In the genomic region with DNA sequence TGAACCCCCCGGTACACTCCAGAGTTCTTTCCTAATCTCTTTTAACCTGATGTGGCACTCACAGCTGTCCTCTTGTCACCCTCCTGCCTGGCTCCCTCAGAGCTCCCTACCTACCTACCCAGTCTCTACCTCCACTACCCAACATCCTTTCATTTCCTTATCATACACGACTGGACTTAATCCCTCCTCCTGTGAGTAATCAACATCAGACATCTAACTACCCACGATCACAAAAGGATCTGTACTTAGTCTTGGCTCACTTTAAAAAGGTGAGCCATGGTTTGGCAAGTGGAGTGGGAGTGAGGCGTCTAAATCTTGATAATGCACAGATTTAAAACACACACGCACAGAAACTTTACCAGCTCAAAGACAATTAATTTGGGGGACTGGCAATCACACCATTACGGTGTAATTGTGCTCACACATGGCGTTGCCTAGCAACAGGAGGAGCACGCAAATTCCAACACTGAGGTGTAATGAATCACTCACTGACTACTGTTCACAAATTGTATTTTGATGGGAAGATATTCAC, we compare ENCODE assay signal across 14 cellular contexts.
DNase-seq lines count a peak whose midpoint lies in the region; ATAC-seq and TF ChIP-seq lines count a peak whose summit lies in the region.
"Had no signal": no experiment of that assay in that cellular context is flagged by ENCODE, and none has a peak within 500 bp of the region (broad histone marks: within the 10 kb centered on the region; RNA-seq: fewer than 3 reads in every experiment).

No MANE protein-coding gene starts in this region.

- no peak overlapping the region for H3K4me3 ChIP-seq in OCI-LY7 (ENCODE audit: low read depth, low read length, poor library complexity, severe bottlenecking)
- H3K4me3 ChIP-seq: HAP-1, skin epidermis had no signal

- no peaks in the 10 kb centered on the region for H4K20me1 ChIP-seq in OCI-LY7 (ENCODE audit: insufficient read depth, low read length)

- H3K9me3 Mint-ChIP-seq in activated naive CD8-positive, alpha-beta T cell treated with anti-CD3 and anti-CD28 coated beads, Interleukin-2, amount 50 U/mL, for 24 hours: no peaks in the 10 kb centered on the region
- H3K9me3 Mint-ChIP-seq in activated naive CD8-positive, alpha-beta T cell treated with anti-CD3 and anti-CD28 coated beads for 36 hours: no peaks in the 10 kb centered on the region
- no peaks in the 10 kb centered on the region for H3K9me3 Mint-ChIP-seq in stimulated activated naive CD8-positive, alpha-beta T cell treated with anti-CD3 and anti-CD28 coated beads, Interleukin-15, amount 100 ng/mL, for 72 hours
- H3K9me3 Mint-ChIP-seq: central memory CD8-positive, alpha-beta T cell had no signal

- no peaks in the 10 kb centered on the region for H3K9me2 ChIP-seq in OCI-LY7 (ENCODE audit: insufficient read depth, low read length)

- no peak for TF ChIP-seq CTCF in OCI-LY7 (conservative IDR thresholded peaks at IDR 0.05; ENCODE audit: low read length)

- DNase-seq in activated naive CD8-positive, alpha-beta T cell treated with anti-CD3 and anti-CD28 coated beads, Interleukin-2, amount 50 U/mL, for 24 hours: no peak
- no peak for DNase-seq in activated naive CD8-positive, alpha-beta T cell treated with anti-CD3 and anti-CD28 coated beads for 36 hours
- DNase-seq in SW480 (ENCODE audit: low spot score) (peak; percentile 74), head of caudate nucleus (peak in 35 of 42 donors; percentile 15 to 79 (median 47)), OCI-LY7 (ENCODE audit: low spot score) (no peak)
- no peak for DNase-seq in stimulated activated naive CD8-positive, alpha-beta T cell treated with anti-CD3 and anti-CD28 coated beads, Interleukin-15, amount 100 ng/mL, for 72 hours
- DNase-seq: activated CD8-positive, alpha-beta memory T cell treated with anti-CD3 and anti-CD28 coated beads, Interleukin-2, amount 50 U/mL, for 4 hours; MV-4-11; T-helper 2 cell had no signal

- no peaks in the 10 kb centered on the region for H3K79me2 ChIP-seq in OCI-LY7 (ENCODE audit: insufficient read depth, low read depth, low read length)

- no peak overlapping the region for H3K27ac Mint-ChIP-seq in activated naive CD8-positive, alpha-beta T cell treated with anti-CD3 and anti-CD28 coated beads, Interleukin-2, amount 50 U/mL, for 24 hours
- no peak overlapping the region for H3K27ac Mint-ChIP-seq in activated naive CD8-positive, alpha-beta T cell treated with anti-CD3 and anti-CD28 coated beads for 36 hours
- no peak overlapping the region for H3K27ac Mint-ChIP-seq in stimulated activated naive CD8-positive, alpha-beta T cell treated with anti-CD3 and anti-CD28 coated beads, Interleukin-15, amount 100 ng/mL, for 72 hours

- H3K4me1 ChIP-seq in OCI-LY7 (ENCODE audit: insufficient read depth, low read length, poor library complexity, severe bottlenecking): no peaks in the 10 kb centered on the region

- H3K27me3 Mint-ChIP-seq in activated naive CD8-positive, alpha-beta T cell treated with anti-CD3 and anti-CD28 coated beads, Interleukin-2, amount 50 U/mL, for 24 hours: peaks cover 23% of the 10 kb centered on the region
- H3K27me3 Mint-ChIP-seq in activated naive CD8-positive, alpha-beta T cell treated with anti-CD3 and anti-CD28 coated beads for 36 hours: peaks cover 35% of the 10 kb centered on the region
- H3K27me3 Mint-ChIP-seq in stimulated activated naive CD8-positive, alpha-beta T cell treated with anti-CD3 and anti-CD28 coated beads, Interleukin-15, amount 100 ng/mL, for 72 hours: peaks cover 15% of the 10 kb centered on the region

- no peak overlapping the region for H3K27ac ChIP-seq in OCI-LY7 (ENCODE audit: low read depth, low read length, poor library complexity, severe bottlenecking)

- H3K4me1 Mint-ChIP-seq in activated naive CD8-positive, alpha-beta T cell treated with anti-CD3 and anti-CD28 coated beads, Interleukin-2, amount 50 U/mL, for 24 hours: no peaks in the 10 kb centered on the region
- peaks cover 2% of the 10 kb centered on the region for H3K4me1 Mint-ChIP-seq in activated naive CD8-positive, alpha-beta T cell treated with anti-CD3 and anti-CD28 coated beads for 36 hours
- H3K4me1 Mint-ChIP-seq in stimulated activated naive CD8-positive, alpha-beta T cell treated with anti-CD3 and anti-CD28 coated beads, Interleukin-15, amount 100 ng/mL, for 72 hours: no peaks in the 10 kb centered on the region
- H3K4me1 Mint-ChIP-seq: central memory CD8-positive, alpha-beta T cell had no signal

- H3K9me3 ChIP-seq in OCI-LY7 (ENCODE audit: low read length): no peaks in the 10 kb centered on the region
- H3K9me3 ChIP-seq: HAP-1 had no signal

- no peak overlapping the region for H3K4me3 Mint-ChIP-seq in activated naive CD8-positive, alpha-beta T cell treated with anti-CD3 and anti-CD28 coated beads, Interleukin-2, amount 50 U/mL, for 24 hours
- no peak overlapping the region for H3K4me3 Mint-ChIP-seq in activated naive CD8-positive, alpha-beta T cell treated with anti-CD3 and anti-CD28 coated beads for 36 hours
- H3K4me3 Mint-ChIP-seq in stimulated activated naive CD8-positive, alpha-beta T cell treated with anti-CD3 and anti-CD28 coated beads, Interleukin-15, amount 100 ng/mL, for 72 hours: no peak overlapping the region
- H3K4me3 Mint-ChIP-seq: central memory CD8-positive, alpha-beta T cell had no signal

- CTCF ChIA-PET in OCI-LY7 (lab: Charles Lee; ENCODE audit: unreplicated experiment): no interaction called here

- POLR2A ChIA-PET in OCI-LY7 (lab: Charles Lee): no interaction called here

- H2AFZ ChIP-seq in OCI-LY7 (ENCODE audit: low read length): no peak overlapping the region

- no peak overlapping the region for H3K4me2 ChIP-seq in OCI-LY7 (ENCODE audit: low read length)

- no peaks in the 10 kb centered on the region for H3K36me3 ChIP-seq in OCI-LY7 (ENCODE audit: insufficient read depth, low read length)
- H3K36me3 ChIP-seq: HAP-1 had no signal

- intact Hi-C loops in head of caudate nucleus (cut with DNase I) (no loop called here), OCI-LY7 (cut with micrococcal nuclease; ENCODE audit: unreplicated experiment) (no loop called here)

- no TSS peak for BruUV-seq in OCI-LY7 (replicated peaks; lab: Mats Ljungman, UMichigan)

- peak; percentile 36 for ATAC-seq in activated naive CD8-positive, alpha-beta T cell treated with anti-CD3 and anti-CD28 coated beads, Interleukin-2, amount 50 U/mL, for 24 hours
- peak; percentile 40 for ATAC-seq in stimulated activated naive CD8-positive, alpha-beta T cell treated with anti-CD3 and anti-CD28 coated beads, Interleukin-15, amount 100 ng/mL, for 72 hours
- ATAC-seq in HG02759 (IDR thresholded peaks at IDR 0.05; ENCODE audit: unreplicated experiment) (no peak), GM19397 (IDR thresholded peaks at IDR 0.05; ENCODE audit: unreplicated experiment) (no peak)

- no peaks in the 10 kb centered on the region for H3K36me3 Mint-ChIP-seq in activated naive CD8-positive, alpha-beta T cell treated with anti-CD3 and anti-CD28 coated beads, Interleukin-2, amount 50 U/mL, for 24 hours (ENCODE audit: low read depth)
- H3K36me3 Mint-ChIP-seq in activated naive CD8-positive, alpha-beta T cell treated with anti-CD3 and anti-CD28 coated beads for 36 hours: no peaks in the 10 kb centered on the region

Comparison
In these comparisons a context has a peak if more than half of its experiments do, and no peak if none do; other contexts are left out.
1. ATAC-seq: peak in activated naive CD8-positive, alpha-beta T cell treated with anti-CD3 and anti-CD28 coated beads, Interleukin-2, amount 50 U/mL, for 24 hours (single experiment) and stimulated activated naive CD8-positive, alpha-beta T cell treated with anti-CD3 and anti-CD28 coated beads, Interleukin-15, amount 100 ng/mL, for 72 hours (single experiment); none in HG02759 (single experiment) and GM19397 (single experiment).
2. DNase-seq: peak in SW480 (single experiment) and head of caudate nucleus (35 of 42); none in activated naive CD8-positive, alpha-beta T cell treated with anti-CD3 and anti-CD28 coated beads, Interleukin-2, amount 50 U/mL, for 24 hours (single experiment), activated naive CD8-positive, alpha-beta T cell treated with anti-CD3 and anti-CD28 coated beads for 36 hours (single experiment), stimulated activated naive CD8-positive, alpha-beta T cell treated with anti-CD3 and anti-CD28 coated beads, Interleukin-15, amount 100 ng/mL, for 72 hours (0 of 2) and OCI-LY7 (single experiment).